Comparison of ENCODE assay signal across 33 cellular contexts in genomic region chr21:45944601-45945000, GRCh38.
"Had no signal": no experiment of that assay in that cellular context is flagged by ENCODE, and none has a peak within 500 bp of the region (broad histone marks: within the 10 kb centered on the region; RNA-seq: fewer than 3 reads in every experiment).

No MANE protein-coding gene starts in this region.

- ATAC-seq: activated CD4-positive, CD25-positive, alpha-beta regulatory T cell treated with anti-CD3 and anti-CD28 coated beads, Interleukin-2, amount 50 U/mL, for 24 hours; activated T-cell treated with anti-CD3 and anti-CD28 coated beads, Interleukin-2, amount 50 U/mL, for 72 hours; esophagus mucosa; T-helper 17 cell had no signal

- H3K36me3 ChIP-seq: ascending aorta, breast epithelium, cardiac muscle cell, colonic mucosa, WERI-Rb-1 had no signal

- H3K27me3 ChIP-seq: ascending aorta, breast epithelium, cardiac muscle cell, colonic mucosa had no signal

- DNase-seq: activated B cell treated with CpG ODN at 0.5 μM for 24 hours; activated CD4-positive, alpha-beta T cell treated with anti-CD3 and anti-CD28 coated beads for 48 hours; activated CD4-positive, alpha-beta T cell treated with anti-CD3 and anti-CD28 coated beads, Interleukin-2, amount 50 U/mL, for 1 hour; activated CD4-positive, alpha-beta T cell treated with anti-CD3 and anti-CD28 coated beads, Interleukin-2, amount 50 U/mL, for 48 hours; activated CD8-positive, alpha-beta memory T cell treated with anti-CD3 and anti-CD28 coated beads for 24 hours; activated CD8-positive, alpha-beta memory T cell treated with anti-CD3 and anti-CD28 coated beads, Interleukin-2, amount 50 U/mL, for 4 hours; activated CD8-positive, alpha-beta T cell treated with anti-CD3 and anti-CD28 coated beads for 36 hours; activated gamma-delta T cell; activated naive CD4-positive, alpha-beta T cell; activated naive CD4-positive, alpha-beta T cell treated with anti-CD3 and anti-CD28 coated beads, Interleukin-2, amount 10 ng/mL, durations not matched to agents 7 days and 5 days; activated naive CD8-positive, alpha-beta T cell treated with anti-CD3 and anti-CD28 coated beads, Interleukin-2, amount 10 ng/mL, durations not matched to agents 7 days and 5 days; activated T-cell treated with anti-CD3 and anti-CD28 coated beads for 4 hours; activated T-cell treated with anti-CD3 and anti-CD28 coated beads, Interleukin-2, amount 50 U/mL, for 24 hours; activated T-cell treated with anti-CD3 and anti-CD28 coated beads, Interleukin-2, amount 50 U/mL, for 72 hours; central memory CD4-positive, alpha-beta T cell; cerebellar nuclear complex; colonic mucosa; effector memory CD4-positive, alpha-beta T cell; endodermal cell; foreskin fibroblast; T-helper 1 cell; T-helper 17 cell; T1000; WERI-Rb-1 had no signal

- H3K27me3 Mint-ChIP-seq: activated B cell treated with CpG ODN at 0.5 μM for 24 hours; activated CD8-positive, alpha-beta T cell treated with anti-CD3 and anti-CD28 coated beads for 36 hours; activated naive CD8-positive, alpha-beta T cell treated with anti-CD3 and anti-CD28 coated beads, Interleukin-2, amount 10 ng/mL, durations not matched to agents 7 days and 5 days had no signal

- H3K4me3 ChIP-seq: ascending aorta, breast epithelium, cardiac muscle cell, colonic mucosa had no signal

- H3K27ac ChIP-seq: ascending aorta, breast epithelium, cardiac muscle cell, colonic mucosa, WERI-Rb-1 had no signal

- H3K9me3 Mint-ChIP-seq: activated B cell treated with CpG ODN at 0.5 μM for 24 hours; activated CD8-positive, alpha-beta T cell treated with anti-CD3 and anti-CD28 coated beads for 36 hours; activated naive CD4-positive, alpha-beta T cell treated with anti-CD3 and anti-CD28 coated beads, Interleukin-2, amount 10 ng/mL, durations not matched to agents 7 days and 5 days; activated naive CD4-positive, alpha-beta T cell treated with anti-CD3 and anti-CD28 coated beads, Interleukin-2, amount 50 U/mL, for 72 hours; activated naive CD8-positive, alpha-beta T cell treated with anti-CD3 and anti-CD28 coated beads, Interleukin-2, amount 10 ng/mL, durations not matched to agents 7 days and 5 days; activated T-cell treated with anti-CD3 and anti-CD28 coated beads, Interleukin-2, amount 50 U/mL, for 24 hours; activated T-cell treated with anti-CD3 and anti-CD28 coated beads, Interleukin-2, amount 50 U/mL, for 72 hours; endodermal cell; T-helper 2 cell treated with Interferon-gamma antibody and Interleukin-4, amounts not matched to agents 5 μg/mL and 100 μg/mL, for 36 hours had no signal

- H3K36me3 Mint-ChIP-seq: activated naive CD4-positive, alpha-beta T cell treated with anti-CD3 and anti-CD28 coated beads, Interleukin-2, amount 10 ng/mL, durations not matched to agents 7 days and 5 days; activated naive CD4-positive, alpha-beta T cell treated with anti-CD3 and anti-CD28 coated beads, Interleukin-2, amount 50 U/mL, for 72 hours; activated naive CD8-positive, alpha-beta T cell treated with anti-CD3 and anti-CD28 coated beads, Interleukin-2, amount 10 ng/mL, durations not matched to agents 7 days and 5 days; brain had no signal

- H3K27ac Mint-ChIP-seq: activated B cell treated with CpG ODN at 0.5 μM for 24 hours; activated CD8-positive, alpha-beta T cell treated with anti-CD3 and anti-CD28 coated beads for 36 hours; activated naive CD4-positive, alpha-beta T cell treated with anti-CD3 and anti-CD28 coated beads, Interleukin-2, amount 10 ng/mL, durations not matched to agents 7 days and 5 days; activated naive CD4-positive, alpha-beta T cell treated with anti-CD3 and anti-CD28 coated beads, Interleukin-2, amount 50 U/mL, for 72 hours; activated naive CD8-positive, alpha-beta T cell treated with anti-CD3 and anti-CD28 coated beads, Interleukin-2, amount 10 ng/mL, durations not matched to agents 7 days and 5 days; activated T-cell treated with anti-CD3 and anti-CD28 coated beads, Interleukin-2, amount 50 U/mL, for 24 hours; activated T-cell treated with anti-CD3 and anti-CD28 coated beads, Interleukin-2, amount 50 U/mL, for 72 hours; brain; endodermal cell; T-helper 17 cell; T-helper 2 cell treated with Interferon-gamma antibody and Interleukin-4, amounts not matched to agents 5 μg/mL and 100 μg/mL, for 36 hours had no signal

- H3K4me3 Mint-ChIP-seq: activated B cell treated with CpG ODN at 0.5 μM for 24 hours; activated CD8-positive, alpha-beta T cell treated with anti-CD3 and anti-CD28 coated beads for 36 hours; activated naive CD4-positive, alpha-beta T cell treated with anti-CD3 and anti-CD28 coated beads, Interleukin-2, amount 10 ng/mL, durations not matched to agents 7 days and 5 days; activated naive CD8-positive, alpha-beta T cell treated with anti-CD3 and anti-CD28 coated beads, Interleukin-2, amount 10 ng/mL, durations not matched to agents 7 days and 5 days; activated T-cell treated with anti-CD3 and anti-CD28 coated beads, Interleukin-2, amount 50 U/mL, for 24 hours; activated T-cell treated with anti-CD3 and anti-CD28 coated beads, Interleukin-2, amount 50 U/mL, for 72 hours; brain; endodermal cell; T-helper 17 cell; T-helper 2 cell treated with Interferon-gamma antibody and Interleukin-4, amounts not matched to agents 5 μg/mL and 100 μg/mL, for 36 hours had no signal

- H3K4me1 Mint-ChIP-seq: activated B cell treated with CpG ODN at 0.5 μM for 24 hours; activated naive CD4-positive, alpha-beta T cell treated with anti-CD3 and anti-CD28 coated beads, Interleukin-2, amount 10 ng/mL, durations not matched to agents 7 days and 5 days; activated naive CD8-positive, alpha-beta T cell treated with anti-CD3 and anti-CD28 coated beads, Interleukin-2, amount 10 ng/mL, durations not matched to agents 7 days and 5 days had no signal

- H3K4me1 ChIP-seq: ascending aorta, breast epithelium, colonic mucosa had no signal

- FAIRE-seq: frontal cortex had no signal

- H3K9me3 ChIP-seq: ascending aorta, breast epithelium, colonic mucosa had no signal
